ENCODE assay signal across 18 cellular contexts in the genomic region with DNA sequence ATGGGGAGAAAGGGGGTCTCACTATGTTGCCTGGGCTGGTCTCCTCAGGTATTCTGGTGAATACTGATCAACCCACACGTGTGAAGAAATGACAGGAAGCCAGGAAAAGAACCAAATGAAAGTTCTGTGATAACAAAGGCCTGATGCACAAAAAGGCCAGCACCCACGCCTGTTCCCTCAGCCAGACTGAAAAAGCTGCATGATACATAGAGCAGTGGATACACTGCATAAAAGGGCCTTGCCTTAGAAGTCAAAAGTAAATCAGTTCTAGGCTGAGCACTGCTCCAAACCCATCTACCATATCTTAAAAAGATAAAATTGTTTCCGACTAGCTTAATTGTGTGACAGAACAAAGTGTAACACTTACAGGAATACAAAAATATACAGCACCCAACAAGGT.
"Had no signal": no experiment of that assay in that cellular context is flagged by ENCODE, and none has a peak within 500 bp of the region (broad histone marks: within the 10 kb centered on the region; RNA-seq: fewer than 3 reads in every experiment).

No MANE protein-coding gene starts in this region.

- ATAC-seq: effector memory CD8-positive, alpha-beta T cell; gastrocnemius medialis; sciatic nerve; stimulated activated memory B cell treated with anti-CD40 and anti-IgM and Interleukin-4, amounts not matched to agents 10 μg/mL and 1 μg/mL and 100 μg/mL, for 72 hours had no signal

- H3K9me3 ChIP-seq: esophagus muscularis mucosa, gastrocnemius medialis, prostate gland, transverse colon had no signal

- DNase-seq: cerebellar nuclear complex; effector memory CD8-positive, alpha-beta T cell; gastrocnemius medialis; immature natural killer cell; mesendoderm; naive B cell; nephron progenitor cell; stimulated activated CD4-positive, alpha-beta T cell treated with anti-CD3 and anti-CD28 coated beads, Interleukin-4, amount 100 ng/mL, for 24 hours; transverse colon had no signal

- H3K4me1 ChIP-seq: esophagus muscularis mucosa, gastrocnemius medialis, parathyroid adenoma, prostate gland, transverse colon had no signal

- H3K4me1 Mint-ChIP-seq: naive B cell; stimulated activated memory B cell treated with anti-CD40 and anti-IgM and Interleukin-4, amounts not matched to agents 10 μg/mL and 1 μg/mL and 100 μg/mL, for 72 hours had no signal

- H3K27me3 Mint-ChIP-seq: dendritic cell treated with granulocyte-macrophage colony-stimulating factor and Interleukin-4, amounts not matched to agents 40 ng/mL and 50 ng/mL, for 4 days; effector memory CD8-positive, alpha-beta T cell; naive B cell; stimulated activated memory B cell treated with anti-CD40 and anti-IgM and Interleukin-4, amounts not matched to agents 10 μg/mL and 1 μg/mL and 100 μg/mL, for 72 hours; stimulated activated naive CD8-positive, alpha-beta T cell treated with anti-CD3 and anti-CD28 coated beads, Interleukin-15, Interleukin-2, amounts not matched to agents 100 ng/mL and 50 ng/mL, for 24 hours had no signal

- H3K4me3 Mint-ChIP-seq: dendritic cell treated with granulocyte-macrophage colony-stimulating factor and Interleukin-4, amounts not matched to agents 40 ng/mL and 50 ng/mL, for 4 days; effector memory CD8-positive, alpha-beta T cell; immature natural killer cell; nephron progenitor cell; stimulated activated memory B cell treated with anti-CD40 and anti-IgM and Interleukin-4, amounts not matched to agents 10 μg/mL and 1 μg/mL and 100 μg/mL, for 72 hours; stimulated activated naive CD8-positive, alpha-beta T cell treated with anti-CD3 and anti-CD28 coated beads, Interleukin-15, Interleukin-2, amounts not matched to agents 100 ng/mL and 50 ng/mL, for 24 hours had no signal

- H3K4me3 ChIP-seq: esophagus muscularis mucosa, gastrocnemius medialis, prostate gland, skin epidermis, transverse colon had no signal

- H3K36me3 ChIP-seq: prostate gland had no signal

- H3K27ac Mint-ChIP-seq: dendritic cell treated with granulocyte-macrophage colony-stimulating factor and Interleukin-4, amounts not matched to agents 40 ng/mL and 50 ng/mL, for 4 days; naive B cell; stimulated activated memory B cell treated with anti-CD40 and anti-IgM and Interleukin-4, amounts not matched to agents 10 μg/mL and 1 μg/mL and 100 μg/mL, for 72 hours; stimulated activated naive CD8-positive, alpha-beta T cell treated with anti-CD3 and anti-CD28 coated beads, Interleukin-15, Interleukin-2, amounts not matched to agents 100 ng/mL and 50 ng/mL, for 24 hours had no signal

- H3K27ac ChIP-seq: epithelial cell of prostate, esophagus muscularis mucosa, gastrocnemius medialis, parathyroid adenoma, prostate gland, skin epidermis, transverse colon had no signal

- H3K9me3 Mint-ChIP-seq: dendritic cell treated with granulocyte-macrophage colony-stimulating factor and Interleukin-4, amounts not matched to agents 40 ng/mL and 50 ng/mL, for 4 days; effector memory CD8-positive, alpha-beta T cell; immature natural killer cell; naive B cell; nephron progenitor cell; stimulated activated memory B cell treated with anti-CD40 and anti-IgM and Interleukin-4, amounts not matched to agents 10 μg/mL and 1 μg/mL and 100 μg/mL, for 72 hours; stimulated activated naive CD8-positive, alpha-beta T cell treated with anti-CD3 and anti-CD28 coated beads, Interleukin-15, Interleukin-2, amounts not matched to agents 100 ng/mL and 50 ng/mL, for 24 hours had no signal

- H3K27me3 ChIP-seq: esophagus muscularis mucosa, gastrocnemius medialis, transverse colon had no signal
